15 cellular contexts compared by ENCODE assay signal in the genomic region with DNA sequence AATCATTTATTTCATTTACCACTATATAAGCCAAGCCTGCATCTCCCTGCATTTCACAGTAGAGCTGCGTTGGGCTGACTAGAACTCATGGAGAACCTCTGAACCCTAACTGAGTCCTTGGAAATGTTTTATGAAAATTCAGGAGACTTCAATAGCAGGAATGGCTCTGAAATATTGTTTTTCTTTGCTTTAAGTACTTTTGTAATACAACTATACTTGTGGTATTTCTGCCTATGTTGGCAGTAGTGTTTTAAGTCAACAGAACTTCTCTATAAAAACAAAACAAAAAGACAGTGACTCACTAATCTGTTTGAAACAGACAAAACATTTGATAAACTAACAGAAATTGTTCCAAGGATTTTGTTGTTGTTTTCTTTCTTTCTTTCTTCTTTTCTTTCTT.
"Had no signal": no experiment of that assay in that cellular context is flagged by ENCODE, and none has a peak within 500 bp of the region (broad histone marks: within the 10 kb centered on the region; RNA-seq: fewer than 3 reads in every experiment).

No MANE protein-coding gene starts in this region.

- ATAC-seq: left colon, lower lobe of right lung, pancreas had no signal

- FAIRE-seq: islet of Langerhans, pancreas had no signal

- H3K27ac ChIP-seq: colonic mucosa, esophagus squamous epithelium, lower lobe of right lung, pancreas, transverse colon, vagina had no signal

- H3K27me3 ChIP-seq: colonic mucosa, esophagus squamous epithelium, pancreas, transverse colon, vagina had no signal

- H3K36me3 ChIP-seq: colonic mucosa, esophagus squamous epithelium, lower lobe of right lung, pancreas, transverse colon, vagina had no signal

- H3K4me1 ChIP-seq: esophagus squamous epithelium, lower lobe of right lung, vagina had no signal

- H3K9me3 ChIP-seq: colonic mucosa, esophagus squamous epithelium, lower lobe of right lung, pancreas, transverse colon, vagina had no signal

- DNase-seq: activated CD4-positive, alpha-beta T cell treated with anti-CD3 and anti-CD28 coated beads, Interleukin-2, amount 50 U/mL, for 1 hour; activated naive CD4-positive, alpha-beta T cell treated with Interleukin-2 at 50 U/mL for 16 hours; aorta; colonic mucosa; esophagus squamous epithelium; left colon; lower lobe of right lung; midbrain; pancreas; stimulated activated CD4-positive, alpha-beta T cell treated with anti-CD3 and anti-CD28 coated beads, Interleukin-15, amount 100 ng/mL, for 24 hours; stimulated activated CD4-positive, alpha-beta T cell treated with anti-CD3 and anti-CD28 coated beads, Interleukin-4, amount 100 ng/mL, for 1 hour; stimulated activated naive CD4-positive, alpha-beta T cell; transverse colon had no signal

- H3K4me3 ChIP-seq: colonic mucosa, esophagus squamous epithelium, lower lobe of right lung, pancreas, transverse colon, vagina had no signal
